ENCODE assay signal across 1 cellular context in the genomic region with DNA sequence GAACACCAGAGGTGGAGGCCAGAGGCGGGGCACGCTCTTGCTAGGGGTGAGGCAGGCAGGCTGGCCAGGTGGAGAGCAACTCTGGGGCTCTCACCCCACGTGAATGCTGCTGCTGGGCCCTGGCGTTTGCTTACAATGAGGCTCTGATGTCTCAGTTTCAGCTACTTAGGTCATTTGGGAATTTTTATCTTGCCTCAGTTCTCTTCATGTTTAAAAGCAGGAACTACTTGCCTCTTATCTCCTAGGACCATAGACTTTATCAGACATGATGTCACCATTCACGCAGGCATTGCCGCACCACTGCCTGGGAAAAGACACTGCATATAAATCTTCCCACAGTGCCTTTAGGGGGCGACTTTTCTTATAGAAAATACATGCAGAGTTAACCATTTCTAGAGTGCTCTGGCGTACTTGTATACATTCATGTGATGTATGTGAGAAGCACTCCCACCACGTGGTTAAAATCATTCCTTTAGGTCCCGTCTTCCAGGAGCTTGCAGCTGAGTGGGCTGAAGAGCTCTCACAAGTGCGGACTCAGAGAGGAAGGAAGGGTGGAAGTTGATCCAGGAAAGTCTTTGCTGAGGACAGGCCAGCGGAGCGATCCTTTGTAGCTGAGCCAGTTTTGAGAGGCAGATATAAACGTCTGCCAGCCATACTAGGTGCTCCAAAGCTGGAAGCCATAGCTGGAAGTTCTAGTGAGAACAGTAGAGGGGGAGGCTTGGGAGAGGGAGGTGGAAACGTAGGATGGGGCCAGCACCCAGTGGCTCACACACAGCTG.
TF ChIP-seq lines count a peak whose summit lies in the region.

No MANE protein-coding gene starts in this region.

TF ChIP-seq in K562, 482 proteins besides CTCF, POLR2A, EP300 and RAD21 (continued from another document):
- TF ChIP-seq HINFP (tag; conservative IDR thresholded peaks at IDR 0.05; ENCODE audit: low read depth) (no peak), CBFA2T2 (conservative IDR thresholded peaks at IDR 0.05) (0 out of 2 replicates have a peak, but pooled peaks have one; percentile 13), ZNF134 (CRISPR knock-in tag; conservative IDR thresholded peaks at IDR 0.05) (no peak), TFAP4 (CRISPR knock-in tag; IDR thresholded peaks at IDR 0.05; ENCODE audit: borderline replicate concordance) (no peak), HOMEZ (CRISPR knock-in tag; IDR thresholded peaks at IDR 0.05) (no peak), CREM (IDR thresholded peaks at IDR 0.05; ENCODE audit: low read depth) (peak; percentile 60), SMC3 (conservative IDR thresholded peaks at IDR 0.05; ENCODE audit: insufficient read depth, low read depth, low read length) (no peak)
- TF ChIP-seq, protein P1, sequence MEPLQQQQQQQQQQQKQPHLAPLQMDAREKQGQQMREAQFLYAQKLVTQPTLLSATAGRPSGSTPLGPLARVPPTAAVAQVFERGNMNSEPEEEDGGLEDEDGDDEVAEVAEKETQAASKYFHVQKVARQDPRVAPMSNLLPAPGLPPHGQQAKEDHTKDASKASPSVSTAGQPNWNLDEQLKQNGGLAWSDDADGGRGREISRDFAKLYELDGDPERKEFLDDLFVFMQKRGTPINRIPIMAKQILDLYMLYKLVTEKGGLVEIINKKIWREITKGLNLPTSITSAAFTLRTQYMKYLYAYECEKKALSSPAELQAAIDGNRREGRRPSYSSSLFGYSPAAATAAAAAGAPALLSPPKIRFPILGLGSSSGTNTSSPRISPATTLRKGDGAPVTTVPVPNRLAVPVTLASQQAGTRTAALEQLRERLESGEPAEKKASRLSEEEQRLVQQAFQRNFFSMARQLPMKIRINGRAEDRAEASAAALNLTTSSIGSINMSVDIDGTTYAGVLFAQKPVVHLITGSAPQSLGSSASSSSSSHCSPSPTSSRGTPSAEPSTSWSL (CRISPR knock-in tag; IDR thresholded peaks at IDR 0.05; ENCODE audit: borderline replicate concordance), result no peak
- TF ChIP-seq, protein P2, sequence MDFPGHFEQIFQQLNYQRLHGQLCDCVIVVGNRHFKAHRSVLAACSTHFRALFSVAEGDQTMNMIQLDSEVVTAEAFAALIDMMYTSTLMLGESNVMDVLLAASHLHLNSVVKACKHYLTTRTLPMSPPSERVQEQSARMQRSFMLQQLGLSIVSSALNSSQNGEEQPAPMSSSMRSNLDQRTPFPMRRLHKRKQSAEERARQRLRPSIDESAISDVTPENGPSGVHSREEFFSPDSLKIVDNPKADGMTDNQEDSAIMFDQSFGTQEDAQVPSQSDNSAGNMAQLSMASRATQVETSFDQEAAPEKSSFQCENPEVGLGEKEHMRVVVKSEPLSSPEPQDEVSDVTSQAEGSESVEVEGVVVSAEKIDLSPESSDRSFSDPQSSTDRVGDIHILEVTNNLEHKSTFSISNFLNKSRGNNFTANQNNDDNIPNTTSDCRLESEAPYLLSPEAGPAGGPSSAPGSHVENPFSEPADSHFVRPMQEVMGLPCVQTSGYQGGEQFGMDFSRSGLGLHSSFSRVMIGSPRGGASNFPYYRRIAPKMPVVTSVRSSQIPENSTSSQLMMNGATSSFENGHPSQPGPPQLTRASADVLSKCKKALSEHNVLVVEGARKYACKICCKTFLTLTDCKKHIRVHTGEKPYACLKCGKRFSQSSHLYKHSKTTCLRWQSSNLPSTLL (IDR thresholded peaks at IDR 0.05), result no peak
